Comparison of ENCODE assay signal across 1 cellular context in genomic region chr17:2892305-2892971, GRCh38.
TF ChIP-seq lines count a peak whose summit lies in the region.

No MANE protein-coding gene starts in this region.

TF ChIP-seq in HepG2, 621 proteins besides CTCF, POLR2A, EP300 and RAD21 (continued from another document):
- peak; percentile 93 for TF ChIP-seq BHLHE40 (IDR thresholded peaks at IDR 0.05; ENCODE audit: low read length)
- TF ChIP-seq BCL6 (CRISPR knock-in tag; IDR thresholded peaks at IDR 0.05) = peak; percentile 92
- TF ChIP-seq TBL1XR1 (IDR thresholded peaks at IDR 0.05; ENCODE audit: borderline replicate concordance, low read length, partially characterized antibody) = peak; percentile 43
- no peak for TF ChIP-seq ZBTB33 (CRISPR knock-in tag; IDR thresholded peaks at IDR 0.05)
- TF ChIP-seq ZFP37 (CRISPR knock-in tag; IDR thresholded peaks at IDR 0.05; ENCODE audit: borderline replicate concordance) = no peak
- TF ChIP-seq PHF5A (CRISPR knock-in tag; IDR thresholded peaks at IDR 0.05; ENCODE audit: low read depth, unreplicated experiment) = no peak
- TF ChIP-seq ZNF790 (CRISPR knock-in tag; IDR thresholded peaks at IDR 0.05; ENCODE audit: borderline replicate concordance) = no peak
- peak; percentile 23; the same call in 1 of the 2 replicates for TF ChIP-seq SAP130 (CRISPR knock-in tag; IDR thresholded peaks at IDR 0.05; ENCODE audit: low read depth)
- no peak for TF ChIP-seq MXD4 (CRISPR knock-in tag; IDR thresholded peaks at IDR 0.05)
- TF ChIP-seq KLF9 (CRISPR knock-in tag; IDR thresholded peaks at IDR 0.05; ENCODE audit: low read depth) = no peak
- TF ChIP-seq RARG (CRISPR knock-in tag; IDR thresholded peaks at IDR 0.05; ENCODE audit: low read depth) = no peak
- no peak for TF ChIP-seq SMAD9 (CRISPR knock-in tag; IDR thresholded peaks at IDR 0.05)
- TF ChIP-seq SALL2 (CRISPR knock-in tag; IDR thresholded peaks at IDR 0.05) = no peak
- no peak for TF ChIP-seq ZNF143 (CRISPR knock-in tag; IDR thresholded peaks at IDR 0.05)
- no peak for TF ChIP-seq CHCHD3 (CRISPR knock-in tag; IDR thresholded peaks at IDR 0.05)
- no peak for TF ChIP-seq ZNF432 (CRISPR knock-in tag; IDR thresholded peaks at IDR 0.05; ENCODE audit: borderline replicate concordance)
- TF ChIP-seq ZNF431 (CRISPR knock-in tag; IDR thresholded peaks at IDR 0.05; ENCODE audit: borderline replicate concordance, low read depth) = no peak
- no peak for TF ChIP-seq ETS1 (CRISPR knock-in tag; IDR thresholded peaks at IDR 0.05)
- no peak for TF ChIP-seq KDM5B (CRISPR knock-in tag; IDR thresholded peaks at IDR 0.05; ENCODE audit: borderline replicate concordance)
- TF ChIP-seq STAG1 (CRISPR knock-in tag; IDR thresholded peaks at IDR 0.05) = no peak
- peak; percentile 64 for TF ChIP-seq SKI (IDR thresholded peaks at IDR 0.05; ENCODE audit: partially characterized antibody)
- no peak for TF ChIP-seq ZNF652 (CRISPR knock-in tag; IDR thresholded peaks at IDR 0.05; ENCODE audit: borderline replicate concordance, low read depth)
- no peak for TF ChIP-seq ZNF597 (CRISPR knock-in tag; IDR thresholded peaks at IDR 0.05)
- no peak for TF ChIP-seq HDAC6 (IDR thresholded peaks at IDR 0.05; ENCODE audit: low read depth, low read length)
- 0 out of 2 replicates have a peak, but pooled peaks have one; percentile 31 for TF ChIP-seq SOX5 (CRISPR knock-in tag; IDR thresholded peaks at IDR 0.05; ENCODE audit: borderline replicate concordance)
